In genomic region chr6:107140581-107140980, GRCh38 we compare ENCODE assay signal across 28 cellular contexts.
"Had no signal": no experiment of that assay in that cellular context is flagged by ENCODE, and none has a peak within 500 bp of the region (broad histone marks: within the 10 kb centered on the region; RNA-seq: fewer than 3 reads in every experiment).

No MANE protein-coding gene starts in this region.

- FAIRE-seq: astrocyte had no signal

- H3K9me3 ChIP-seq: adrenal gland, body of pancreas, breast epithelium, SJCRH30 had no signal

- H3K4me1 ChIP-seq: adrenal gland, body of pancreas, breast epithelium, SJCRH30 had no signal

- H3K27ac ChIP-seq: adrenal gland, body of pancreas, breast epithelium, SJCRH30, SK-N-MC had no signal

- H3K27me3 ChIP-seq: adrenal gland, body of pancreas, breast epithelium, SJCRH30 had no signal

- H3K36me3 ChIP-seq: adrenal gland, breast epithelium, SJCRH30 had no signal

- ATAC-seq: activated CD4-positive, alpha-beta T cell treated with anti-CD3 and anti-CD28 coated beads for 36 hours; activated CD4-positive, CD25-positive, alpha-beta regulatory T cell treated with anti-CD3 and anti-CD28 coated beads, Interleukin-2, amount 50 U/mL, for 24 hours; activated CD8-positive, alpha-beta T cell treated with anti-CD3 and anti-CD28 coated beads, Interleukin-2, amount 10 ng/mL, durations not matched to agents 7 days and 5 days; activated naive CD4-positive, alpha-beta T cell treated with anti-CD3 and anti-CD28 coated beads, Interleukin-2, amount 50 U/mL, for 72 hours; body of pancreas; Panc1 had no signal

- DNase-seq: activated CD4-positive, alpha-beta T cell treated with anti-CD3 and anti-CD28 coated beads for 36 hours; activated CD4-positive, alpha-beta T cell treated with anti-CD3 and anti-CD28 coated beads, Interleukin-2, amount 10 ng/mL, durations not matched to agents 7 days and 5 days; activated CD4-positive, alpha-beta T cell treated with anti-CD3 and anti-CD28 coated beads, Interleukin-2, amount 50 U/mL, for 48 hours; activated CD8-positive, alpha-beta T cell treated with anti-CD3 and anti-CD28 coated beads, Interleukin-2, amount 10 ng/mL, durations not matched to agents 7 days and 5 days; activated gamma-delta T cell treated with Interleukin-2 at 50 U/mL for 16 hours; activated naive CD4-positive, alpha-beta T cell treated with anti-CD3 and anti-CD28 coated beads for 36 hours; activated T-cell treated with anti-CD3 and anti-CD28 coated beads, Interleukin-2, amount 50 U/mL, for 24 hours; adrenal gland; body of pancreas; KG1; NCI-H1092 treated with DMSO at 0.1 percent for 48 hours; NCI-H1417; NCI-H146; NCI-H187; NCI-H2029 treated with DMSO at 0.1 percent for 48 hours; NCI-H2171 treated with DMSO at 0.1 percent for 48 hours; NCI-H2227 treated with DMSO at 0.1 percent for 48 hours; NCI-H446; NCI-H510A treated with DMSO at 0.1 percent for 48 hours; SHP77; SJCRH30; T1000 had no signal

- H3K4me3 ChIP-seq: adrenal gland, body of pancreas, breast epithelium, SJCRH30, SK-N-MC had no signal
